11 cellular contexts compared by ENCODE assay signal in genomic region chr10:88975377-88975720, GRCh38. TPM values are rescaled to one million over a fixed set of nuclear protein-coding genes. Genes with fewer than 3 reads are reported as not detected.
A peak's percentile ranks its signal among the peaks of the same experiment; 100 is the strongest.
DNase-seq lines count a peak whose midpoint lies in the region; ATAC-seq and TF ChIP-seq lines count a peak whose summit lies in the region.
"Had no signal": no experiment of that assay in that cellular context is flagged by ENCODE, and none has a peak within 500 bp of the region (broad histone marks: within the 10 kb centered on the region; RNA-seq: fewer than 3 reads in every experiment).

No MANE protein-coding gene starts in this region.

- no peak for TF ChIP-seq CTCF in right lobe of liver (IDR thresholded peaks at IDR 0.05)
- no peak for TF ChIP-seq CTCF in type B pancreatic cell (conservative IDR thresholded peaks at IDR 0.05)

- H3K27me3 ChIP-seq in right lobe of liver = no peaks in the 10 kb centered on the region

- no peaks in the 10 kb centered on the region for H3K9me3 ChIP-seq in right lobe of liver

- H3K9me3 Mint-ChIP-seq in activated T-cell treated with anti-CD3 and anti-CD28 coated beads, Interleukin-2, amount 50 U/mL, for 72 hours = no peaks in the 10 kb centered on the region
- no peaks in the 10 kb centered on the region for H3K9me3 Mint-ChIP-seq in activated naive CD8-positive, alpha-beta T cell treated with anti-CD3 and anti-CD28 coated beads for 36 hours
- H3K9me3 Mint-ChIP-seq in type B pancreatic cell = no peaks in the 10 kb centered on the region
- H3K9me3 Mint-ChIP-seq: GM23338 had no signal

- intact Hi-C loops in right lobe of liver (cut with DNase I) = no loop called here

- peaks cover 0 to 48% (median 20%) of the 10 kb centered on the region in 4 donors for H3K4me1 ChIP-seq in right lobe of liver

- H3K36me3 ChIP-seq in right lobe of liver = no peaks in the 10 kb centered on the region

- peak overlapping the region; percentile 37 to 81 (median 79) for H3K27ac ChIP-seq in right lobe of liver

- H3K4me3 ChIP-seq in right lobe of liver = peak overlapping the region; percentile 17 to 51 (median 33)
- H3K4me3 ChIP-seq: GM23338 had no signal

- H3K36me3 Mint-ChIP-seq in activated T-cell treated with anti-CD3 and anti-CD28 coated beads, Interleukin-2, amount 50 U/mL, for 72 hours (ENCODE audit: insufficient read depth in 2 of 2) = no peaks in the 10 kb centered on the region
- H3K36me3 Mint-ChIP-seq in activated naive CD8-positive, alpha-beta T cell treated with anti-CD3 and anti-CD28 coated beads for 36 hours = no peaks in the 10 kb centered on the region
- no peaks in the 10 kb centered on the region for H3K36me3 Mint-ChIP-seq in type B pancreatic cell

- peak overlapping the region; percentile 94 to 100 for H3K4me3 Mint-ChIP-seq in activated T-cell treated with anti-CD3 and anti-CD28 coated beads, Interleukin-2, amount 50 U/mL, for 72 hours
- peak overlapping the region; percentile 93 for H3K4me3 Mint-ChIP-seq in activated naive CD8-positive, alpha-beta T cell treated with anti-CD3 and anti-CD28 coated beads for 36 hours
- no peak overlapping the region for H3K4me3 Mint-ChIP-seq in type B pancreatic cell
- H3K4me3 Mint-ChIP-seq: GM23338 had no signal

- 3% methylated on average over 2 of the region's 3 CpGs for WGBS in right lobe of liver (ENCODE audit: insufficient coverage, low coverage, low lambda C conversion rate, missing lambda C conversion rate)

- peak overlapping the region; percentile 100 for H3K27ac Mint-ChIP-seq in activated T-cell treated with anti-CD3 and anti-CD28 coated beads, Interleukin-2, amount 50 U/mL, for 72 hours
- peak overlapping the region; percentile 87 for H3K27ac Mint-ChIP-seq in activated naive CD8-positive, alpha-beta T cell treated with anti-CD3 and anti-CD28 coated beads for 36 hours
- peak overlapping the region; percentile 38 for H3K27ac Mint-ChIP-seq in type B pancreatic cell
- H3K27ac Mint-ChIP-seq: GM23338 had no signal

- peaks cover 12% of the 10 kb centered on the region for H3K4me1 Mint-ChIP-seq in activated T-cell treated with anti-CD3 and anti-CD28 coated beads, Interleukin-2, amount 50 U/mL, for 72 hours (ENCODE audit: low read depth)
- peaks cover 15% of the 10 kb centered on the region for H3K4me1 Mint-ChIP-seq in activated naive CD8-positive, alpha-beta T cell treated with anti-CD3 and anti-CD28 coated beads for 36 hours
- peaks cover 16% of the 10 kb centered on the region for H3K4me1 Mint-ChIP-seq in type B pancreatic cell (ENCODE audit: unreplicated experiment)

- TF ChIP-seq POLR2A in right lobe of liver (IDR thresholded peaks at IDR 0.05) = no peak

- H3K27me3 Mint-ChIP-seq in activated T-cell treated with anti-CD3 and anti-CD28 coated beads, Interleukin-2, amount 50 U/mL, for 72 hours (ENCODE audit: low read depth) = no peaks in the 10 kb centered on the region
- no peaks in the 10 kb centered on the region for H3K27me3 Mint-ChIP-seq in activated naive CD8-positive, alpha-beta T cell treated with anti-CD3 and anti-CD28 coated beads for 36 hours
- no peaks in the 10 kb centered on the region for H3K27me3 Mint-ChIP-seq in type B pancreatic cell

- ATAC-seq in activated T-cell treated with anti-CD3 and anti-CD28 coated beads, Interleukin-2, amount 50 U/mL, for 72 hours (replicated peaks in 1 of 2) = no peak
- ATAC-seq in right lobe of liver (peak; percentile 11 to 46 (median 30)), HG03097 (IDR thresholded peaks at IDR 0.05; ENCODE audit: low FRiP score, unreplicated experiment) (no peak), GM18909 (IDR thresholded peaks at IDR 0.05; ENCODE audit: poor library complexity, unreplicated experiment) (no peak)
- ATAC-seq: GM23338 had no signal

- no peak for DNase-seq in activated T-cell treated with anti-CD3 and anti-CD28 coated beads, Interleukin-2, amount 50 U/mL, for 72 hours
- DNase-seq in activated T-cell treated with anti-CD3 and anti-CD28 coated beads, Interleukin-2, amount 50 U/mL, for 1 hour = no peak
- no peak for DNase-seq in activated naive CD8-positive, alpha-beta T cell treated with anti-CD3 and anti-CD28 coated beads for 36 hours
- no peak for DNase-seq in right lobe of liver
- no peak for DNase-seq in type B pancreatic cell (ENCODE audit: extremely low spot score, unreplicated experiment)
- no peak for DNase-seq in GM19238 (ENCODE audit: insufficient read length, low spot score)
- DNase-seq: NCI-H510A, retina had no signal

RNA-seq across cellular contexts. Expression of gene FAS, which starts 15.2 kb away (rescaled TPM):
- 100 to 1,000 TPM; 111 to 138 TPM for total RNA-seq in activated T-cell treated with anti-CD3 and anti-CD28 coated beads, Interleukin-2, amount 50 U/mL, for 72 hours
- 10 to 100 TPM; 31.1 to 33.4 TPM for total RNA-seq in activated naive CD8-positive, alpha-beta T cell treated with anti-CD3 and anti-CD28 coated beads for 36 hours
- total RNA-seq in right lobe of liver = 10 to 100 TPM in 5 of 6 experiments, 1 to 10 TPM in 1; 9.0 to 22.3 (median 18.9) TPM
- total RNA-seq in type B pancreatic cell (ENCODE audit: low replicate concordance) = 8.1 and 9.2 TPM in 2 replicates

RNA-seq across cellular contexts. Expression of gene ACTA2, which starts 22.8 kb away (rescaled TPM):
- 10 to 100 TPM; 60.7 to 76.9 TPM for total RNA-seq in activated T-cell treated with anti-CD3 and anti-CD28 coated beads, Interleukin-2, amount 50 U/mL, for 72 hours
- 1 to 10 TPM; 4.7 to 5.0 TPM for total RNA-seq in activated naive CD8-positive, alpha-beta T cell treated with anti-CD3 and anti-CD28 coated beads for 36 hours
- total RNA-seq in right lobe of liver (100 to 1,000 TPM in 2 of 6 experiments, 10 to 100 TPM in 4; 15.0 to 127 (median 80.7) TPM), type B pancreatic cell (ENCODE audit: low replicate concordance) (38.1 and 76.5 TPM in 2 replicates)

Comparison
In these comparisons a context has a peak if more than half of its experiments do, and no peak if none do; other contexts are left out.
1. ATAC-seq: peak in right lobe of liver (4 of 4); none in activated T-cell treated with anti-CD3 and anti-CD28 coated beads, Interleukin-2, amount 50 U/mL, for 72 hours (0 of 2), HG03097 (single experiment) and GM18909 (single experiment).
2. H3K27ac Mint-ChIP-seq: peak in every context shown above with its lines; median percentile 100 in activated T-cell treated with anti-CD3 and anti-CD28 coated beads, Interleukin-2, amount 50 U/mL, for 72 hours; 87 in activated naive CD8-positive, alpha-beta T cell treated with anti-CD3 and anti-CD28 coated beads for 36 hours; 38 in type B pancreatic cell.